Comparison of ENCODE assay signal across 28 cellular contexts in the genomic region with DNA sequence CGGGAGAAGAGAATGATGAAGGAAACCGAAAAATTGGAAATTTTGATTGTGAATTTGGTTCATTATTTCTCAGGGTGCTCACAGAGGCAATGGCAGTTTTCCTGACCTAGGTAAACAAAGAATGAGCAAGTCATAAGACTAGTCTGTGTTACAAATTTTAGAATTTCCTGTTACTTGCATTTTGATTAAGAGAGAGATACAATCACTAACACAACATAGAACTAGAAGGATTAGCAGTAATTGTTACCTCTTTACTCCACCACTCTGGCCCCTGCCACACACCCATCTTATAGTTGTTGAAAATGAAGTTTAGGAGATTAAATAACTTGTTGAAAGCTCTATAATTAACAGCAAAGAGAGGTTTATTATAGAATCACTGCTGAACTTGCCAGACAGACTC.
"Had no signal": no experiment of that assay in that cellular context is flagged by ENCODE, and none has a peak within 500 bp of the region (broad histone marks: within the 10 kb centered on the region; RNA-seq: fewer than 3 reads in every experiment).

No MANE protein-coding gene starts in this region.

- H3K27me3 ChIP-seq: brain microvascular endothelial cell, dorsolateral prefrontal cortex had no signal

- DNase-seq: activated CD4-positive, alpha-beta memory T cell treated with anti-CD3 and anti-CD28 coated beads for 36 hours; activated CD4-positive, alpha-beta T cell treated with anti-CD3 and anti-CD28 coated beads for 1 hour; activated CD4-positive, alpha-beta T cell treated with anti-CD3 and anti-CD28 coated beads for 48 hours; activated CD4-positive, alpha-beta T cell treated with anti-CD3 and anti-CD28 coated beads, Interleukin-2, amount 50 U/mL, for 1 hour; activated CD8-positive, alpha-beta memory T cell treated with anti-CD3 and anti-CD28 coated beads, Interleukin-2, amount 10 ng/mL, durations not matched to agents 7 days and 5 days; activated CD8-positive, alpha-beta memory T cell treated with anti-CD3 and anti-CD28 coated beads, Interleukin-2, amount 50 U/mL, for 4 hours; activated CD8-positive, alpha-beta T cell treated with anti-CD3 and anti-CD28 coated beads, Interleukin-2, amount 10 ng/mL, durations not matched to agents 7 days and 5 days; activated gamma-delta T cell treated with Interleukin-2 at 50 U/mL for 16 hours; activated naive CD4-positive, alpha-beta T cell treated with anti-CD3 and anti-CD28 coated beads, Interleukin-2, amount 50 U/mL, for 16 hours; activated naive CD4-positive, alpha-beta T cell treated with Interleukin-2 at 50 U/mL for 16 hours; activated T-cell treated with anti-CD3 and anti-CD28 coated beads, Interleukin-2, amount 50 U/mL, for 1 hour; amniotic stem cell; anterior cingulate cortex; brain microvascular endothelial cell; dorsolateral prefrontal cortex; effector memory CD4-positive, alpha-beta T cell; endodermal cell; foreskin fibroblast; head of caudate nucleus; SW 1271; T-cell; T-helper 17 cell had no signal

- H3K4me3 ChIP-seq: coronary artery, dorsolateral prefrontal cortex had no signal

- H3K36me3 ChIP-seq: brain microvascular endothelial cell had no signal

- ATAC-seq: activated CD8-positive, alpha-beta memory T cell treated with anti-CD3 and anti-CD28 coated beads, Interleukin-2, amount 10 ng/mL, durations not matched to agents 7 days and 5 days; activated CD8-positive, alpha-beta T cell treated with anti-CD3 and anti-CD28 coated beads, Interleukin-2, amount 10 ng/mL, durations not matched to agents 7 days and 5 days; esophagus mucosa; T-cell; T-helper 17 cell; WTC11 had no signal

- H3K4me1 Mint-ChIP-seq: central memory CD8-positive, alpha-beta T cell; endodermal cell; T-cell; T-helper 17 cell; WTC11 had no signal

- H3K4me3 Mint-ChIP-seq: activated CD4-positive, alpha-beta memory T cell treated with anti-CD3 and anti-CD28 coated beads for 36 hours; activated CD8-positive, alpha-beta memory T cell treated with anti-CD3 and anti-CD28 coated beads, Interleukin-2, amount 10 ng/mL, durations not matched to agents 7 days and 5 days; activated CD8-positive, alpha-beta T cell treated with anti-CD3 and anti-CD28 coated beads, Interleukin-2, amount 10 ng/mL, durations not matched to agents 7 days and 5 days; activated naive CD8-positive, alpha-beta T cell; central memory CD8-positive, alpha-beta T cell; dendritic cell treated with granulocyte-macrophage colony-stimulating factor and Interleukin-4, amounts not matched to agents 40 ng/mL and 50 ng/mL, for 4 days; endodermal cell; T-cell; T-helper 17 cell; WTC11 had no signal

- H3K27ac Mint-ChIP-seq: activated CD4-positive, alpha-beta memory T cell treated with anti-CD3 and anti-CD28 coated beads for 36 hours; activated CD8-positive, alpha-beta memory T cell treated with anti-CD3 and anti-CD28 coated beads, Interleukin-2, amount 10 ng/mL, durations not matched to agents 7 days and 5 days; activated CD8-positive, alpha-beta T cell treated with anti-CD3 and anti-CD28 coated beads, Interleukin-2, amount 10 ng/mL, durations not matched to agents 7 days and 5 days; activated naive CD8-positive, alpha-beta T cell; dendritic cell treated with granulocyte-macrophage colony-stimulating factor and Interleukin-4, amounts not matched to agents 40 ng/mL and 50 ng/mL, for 4 days; endodermal cell; T-cell; T-helper 17 cell; WTC11 had no signal

- H3K27me3 Mint-ChIP-seq: activated CD4-positive, alpha-beta memory T cell treated with anti-CD3 and anti-CD28 coated beads for 36 hours; activated CD8-positive, alpha-beta memory T cell treated with anti-CD3 and anti-CD28 coated beads, Interleukin-2, amount 10 ng/mL, durations not matched to agents 7 days and 5 days; activated naive CD8-positive, alpha-beta T cell; central memory CD8-positive, alpha-beta T cell; dendritic cell treated with granulocyte-macrophage colony-stimulating factor and Interleukin-4, amounts not matched to agents 40 ng/mL and 50 ng/mL, for 4 days; T-cell; T-helper 17 cell had no signal

- H3K27ac ChIP-seq: brain microvascular endothelial cell, coronary artery, dorsolateral prefrontal cortex had no signal

- H3K9me3 Mint-ChIP-seq: central memory CD8-positive, alpha-beta T cell; dendritic cell treated with granulocyte-macrophage colony-stimulating factor and Interleukin-4, amounts not matched to agents 40 ng/mL and 50 ng/mL, for 4 days had no signal
